Comparison of ENCODE assay signal across 10 cellular contexts in the genomic region with DNA sequence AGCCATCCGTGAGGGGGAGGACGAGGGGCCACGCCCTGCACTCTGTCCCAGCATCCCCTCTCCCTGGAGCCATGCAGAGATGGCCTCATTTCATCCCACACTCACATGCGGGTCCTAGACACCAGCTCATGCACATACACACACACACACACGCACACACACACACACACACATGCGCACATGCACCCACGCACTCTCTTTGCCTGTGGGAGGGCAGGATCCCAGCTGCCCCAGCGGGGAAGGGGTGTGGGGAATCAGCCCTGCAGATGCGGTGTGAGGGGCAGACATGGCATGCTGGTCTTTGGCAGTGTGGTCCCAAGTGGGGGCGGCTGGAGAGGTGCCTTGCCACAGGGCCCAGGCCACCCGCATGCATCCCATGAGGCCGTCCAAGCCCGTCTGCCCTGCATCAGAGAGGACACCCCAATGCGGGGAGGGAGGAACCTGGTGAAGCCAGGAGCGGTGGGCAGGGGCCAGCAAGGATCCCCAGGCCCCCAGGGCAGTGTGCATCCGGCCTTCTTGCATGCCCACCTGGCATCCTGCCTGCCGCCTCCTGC.
DNase-seq lines count a peak whose midpoint lies in the region; ATAC-seq and TF ChIP-seq lines count a peak whose summit lies in the region.
"Had no signal": no experiment of that assay in that cellular context is flagged by ENCODE, and none has a peak within 500 bp of the region (broad histone marks: within the 10 kb centered on the region; RNA-seq: fewer than 3 reads in every experiment).

No MANE protein-coding gene starts in this region.

- POLR2A ChIA-PET in MCF 10A (lab: Yijun Ruan, JAX), result interaction anchor here (1.2 to 3.1 kb wide), 3 partner anchors 24 to 215 kb away, joined by 3 to 30 read pairs (median 11); a partner anchor contains a TSS

- 30% methylated on average over 14 of the region's 17 CpGs for WGBS in mammary epithelial cell (ENCODE audit: low coverage, missing lambda C conversion rate)
- 32 to 44% (median 40%) methylated on average over 15 to 17 of the region's 17 CpGs for WGBS in ovary, 3 donors

- dilution Hi-C loops in mammary epithelial cell (cut with HindIII; ENCODE audit: low sequenced_read_pairs), result loop anchor here (5.0 kb wide), 1 partner anchor 93 kb away; no protein-coding TSS in a partner anchor

- no peak overlapping the region for H3K27ac Mint-ChIP-seq in MCF 10A (ENCODE audit: low read depth, unreplicated experiment)
- peak overlapping the region; percentile 32 for H3K27ac Mint-ChIP-seq in dendritic cell treated with granulocyte-macrophage colony-stimulating factor and Interleukin-4, amounts not matched to agents 40 ng/mL and 50 ng/mL, for 4 days
- peak overlapping the region in 1 of 2 donors; percentile 54 for H3K27ac Mint-ChIP-seq in stimulated activated naive CD8-positive, alpha-beta T cell treated with anti-CD3 and anti-CD28 coated beads, Interleukin-15, amount 100 ng/mL, for 72 hours

- DNase-seq in mammary epithelial cell, result no peak
- DNase-seq in MCF 10A (ENCODE audit: unreplicated experiment), result no peak
- no peak for DNase-seq in stimulated activated naive CD8-positive, alpha-beta T cell treated with anti-CD3 and anti-CD28 coated beads, Interleukin-15, amount 100 ng/mL, for 72 hours
- no peak for DNase-seq in NCI-H1105 (lab: John Stamatoyannopoulos, UW)
- DNase-seq in kidney tubule cell (ENCODE audit: low spot score), result no peak
- no peak for DNase-seq in ovary

- TF ChIP-seq CTCF in mammary epithelial cell (conservative IDR thresholded peaks at IDR 0.05 in 1 of 2, IDR thresholded peaks at IDR 0.05 in 1 of 2; ENCODE audit: extremely low read depth in 1 of 2, insufficient read depth in 1 of 2, low read depth in 1 of 2, low read length in 2 of 2) (no peak), MCF 10A (IDR thresholded peaks at IDR 0.05; ENCODE audit: unreplicated experiment) (no peak), ovary (IDR thresholded peaks at IDR 0.05) (no peak)

- peak overlapping the region; percentile 64 for H2AFZ ChIP-seq in mammary epithelial cell (ENCODE audit: low read depth, low read length)

- H3K4me1 Mint-ChIP-seq in MCF 10A (ENCODE audit: insufficient read depth, unreplicated experiment), result peaks cover 18% of the 10 kb centered on the region
- H3K4me1 Mint-ChIP-seq in dendritic cell treated with granulocyte-macrophage colony-stimulating factor and Interleukin-4, amounts not matched to agents 40 ng/mL and 50 ng/mL, for 4 days (ENCODE audit: low read depth), result peaks cover 20% of the 10 kb centered on the region
- peaks cover 22% of the 10 kb centered on the region for H3K4me1 Mint-ChIP-seq in stimulated activated naive CD8-positive, alpha-beta T cell treated with anti-CD3 and anti-CD28 coated beads, Interleukin-15, amount 100 ng/mL, for 72 hours

- H3K9me3 ChIP-seq in mammary epithelial cell (replicated peaks; ENCODE audit: insufficient read depth, low read length), result no peaks in the 10 kb centered on the region
- no peaks in the 10 kb centered on the region for H3K9me3 ChIP-seq in ovary
- H3K9me3 ChIP-seq: transverse colon had no signal

- CTCF ChIA-PET in mammary epithelial cell (lab: Charles Lee; ENCODE audit: low non-redundant PET) (interaction anchor here (1.0 to 2.0 kb wide), 2 partner anchors 211 to 216 kb away, joined by 3 to 10 read pairs; no protein-coding TSS in a partner anchor), MCF 10A (lab: Yijun Ruan, JAX) (interaction anchor here (0.6 to 4.0 kb wide), 31 partner anchors 9 to 535 kb away, joined by 3 to 42 read pairs (median 4); no protein-coding TSS in a partner anchor)

- H3K27ac ChIP-seq in mammary epithelial cell (ENCODE audit: insufficient read depth, low read depth, low read length) (no peak overlapping the region), ovary (no peak overlapping the region)
- H3K27ac ChIP-seq: transverse colon had no signal

- TF ChIP-seq EP300 in ovary (IDR thresholded peaks at IDR 0.05), result no peak

- no peak for TF ChIP-seq POLR2A in ovary (IDR thresholded peaks at IDR 0.05)

- H3K36me3 ChIP-seq in mammary epithelial cell (ENCODE audit: insufficient read depth, low read length) (no peaks in the 10 kb centered on the region), ovary (no peaks in the 10 kb centered on the region)
- H3K36me3 ChIP-seq: transverse colon had no signal

- no peaks in the 10 kb centered on the region for H3K79me2 ChIP-seq in mammary epithelial cell (ENCODE audit: insufficient read depth, low read length)

- no peaks in the 10 kb centered on the region for H3K9me3 Mint-ChIP-seq in MCF 10A (ENCODE audit: unreplicated experiment)
- no peaks in the 10 kb centered on the region for H3K9me3 Mint-ChIP-seq in dendritic cell treated with granulocyte-macrophage colony-stimulating factor and Interleukin-4, amounts not matched to agents 40 ng/mL and 50 ng/mL, for 4 days
- no peaks in the 10 kb centered on the region for H3K9me3 Mint-ChIP-seq in stimulated activated naive CD8-positive, alpha-beta T cell treated with anti-CD3 and anti-CD28 coated beads, Interleukin-15, amount 100 ng/mL, for 72 hours
- H3K9me3 Mint-ChIP-seq: naive thymus-derived CD8-positive, alpha-beta T cell had no signal

- BruUV-seq in mammary epithelial cell (replicated peaks; lab: Mats Ljungman, UMichigan), result no TSS peak
- BruUV-seq in MCF 10A (replicated peaks; lab: Mats Ljungman, UMichigan), result no TSS peak

- H3K4me3 ChIP-seq in mammary epithelial cell (replicated peaks in 1 of 3; ENCODE audit: insufficient read depth in 1 of 3, low read depth in 2 of 3, low read length in 3 of 3) (no peak overlapping the region), ovary (no peak overlapping the region)
- H3K4me3 ChIP-seq: transverse colon had no signal

- intact Hi-C loops in mammary epithelial cell (cut with micrococcal nuclease), result loop anchor here (1.0 to 10.0 kb wide), 8 partner anchors 112 to 618 kb away; a partner anchor contains a TSS
- intact Hi-C loops in MCF 10A (cut with micrococcal nuclease), result loop anchor here (1.0 to 10.0 kb wide), 5 partner anchors 212 to 535 kb away; a partner anchor contains a TSS
- intact Hi-C loops in dendritic cell treated with granulocyte-macrophage colony-stimulating factor and Interleukin-4, amounts not matched to agents 40 ng/mL and 50 ng/mL, for 4 days (cut with micrococcal nuclease), result loop anchor here (1.0 to 10.0 kb wide), 5 partner anchors 95 to 385 kb away; no protein-coding TSS in a partner anchor
- intact Hi-C loops in ovary (cut with DNase I), result loop anchor here (2.0 to 10.0 kb wide), 8 partner anchors 95 to 535 kb away; a partner anchor contains a TSS

- in situ Hi-C loops in mammary epithelial cell (cut with MboI; ENCODE audit: low sequenced_read_pairs in 2 of 2), result loop anchor here (10.0 kb wide), 2 partner anchors 205 to 215 kb away; a partner anchor contains a TSS

- H3K4me3 Mint-ChIP-seq in MCF 10A (ENCODE audit: unreplicated experiment), result no peak overlapping the region
- no peak overlapping the region for H3K4me3 Mint-ChIP-seq in dendritic cell treated with granulocyte-macrophage colony-stimulating factor and Interleukin-4, amounts not matched to agents 40 ng/mL and 50 ng/mL, for 4 days
- H3K4me3 Mint-ChIP-seq in stimulated activated naive CD8-positive, alpha-beta T cell treated with anti-CD3 and anti-CD28 coated beads, Interleukin-15, amount 100 ng/mL, for 72 hours, result no peak overlapping the region

- H3K36me3 Mint-ChIP-seq in MCF 10A (ENCODE audit: insufficient read depth, unreplicated experiment), result no peaks in the 10 kb centered on the region
- no peaks in the 10 kb centered on the region for H3K36me3 Mint-ChIP-seq in dendritic cell treated with granulocyte-macrophage colony-stimulating factor and Interleukin-4, amounts not matched to agents 40 ng/mL and 50 ng/mL, for 4 days (ENCODE audit: low read depth)
- H3K36me3 Mint-ChIP-seq: naive thymus-derived CD8-positive, alpha-beta T cell had no signal

- no peaks in the 10 kb centered on the region for H4K20me1 ChIP-seq in mammary epithelial cell (ENCODE audit: insufficient read depth, low read length)

- H3K4me2 ChIP-seq in mammary epithelial cell (ENCODE audit: insufficient read depth, low read depth, low read length), result peak overlapping the region; percentile 61

- H3K4me1 ChIP-seq in mammary epithelial cell (ENCODE audit: insufficient read depth, low read length) (peaks cover 20% of the 10 kb centered on the region), ovary (ENCODE audit: insufficient read depth) (peaks cover 10% of the 10 kb centered on the region)

- ATAC-seq in HG03342 (IDR thresholded peaks at IDR 0.05; ENCODE audit: unreplicated experiment), result peak; percentile 7
- ATAC-seq in stimulated activated naive CD8-positive, alpha-beta T cell treated with anti-CD3 and anti-CD28 coated beads, Interleukin-15, amount 100 ng/mL, for 72 hours, result peak; percentile 44

- no peaks in the 10 kb centered on the region for H3K27me3 Mint-ChIP-seq in MCF 10A (ENCODE audit: insufficient read depth, unreplicated experiment)
- no peaks in the 10 kb centered on the region for H3K27me3 Mint-ChIP-seq in dendritic cell treated with granulocyte-macrophage colony-stimulating factor and Interleukin-4, amounts not matched to agents 40 ng/mL and 50 ng/mL, for 4 days
- H3K27me3 Mint-ChIP-seq in stimulated activated naive CD8-positive, alpha-beta T cell treated with anti-CD3 and anti-CD28 coated beads, Interleukin-15, amount 100 ng/mL, for 72 hours, result peaks cover 8% of the 10 kb centered on the region
- H3K27me3 Mint-ChIP-seq: naive thymus-derived CD8-positive, alpha-beta T cell had no signal

- no peaks in the 10 kb centered on the region for H3K27me3 ChIP-seq in mammary epithelial cell (ENCODE audit: insufficient read depth, low read length)
- H3K27me3 ChIP-seq in ovary, result no peaks in the 10 kb centered on the region
- H3K27me3 ChIP-seq: transverse colon had no signal

- H3K9ac ChIP-seq in mammary epithelial cell (ENCODE audit: insufficient read depth, low read length), result no peak overlapping the region
